16 cellular contexts compared by ENCODE assay signal in the genomic region with DNA sequence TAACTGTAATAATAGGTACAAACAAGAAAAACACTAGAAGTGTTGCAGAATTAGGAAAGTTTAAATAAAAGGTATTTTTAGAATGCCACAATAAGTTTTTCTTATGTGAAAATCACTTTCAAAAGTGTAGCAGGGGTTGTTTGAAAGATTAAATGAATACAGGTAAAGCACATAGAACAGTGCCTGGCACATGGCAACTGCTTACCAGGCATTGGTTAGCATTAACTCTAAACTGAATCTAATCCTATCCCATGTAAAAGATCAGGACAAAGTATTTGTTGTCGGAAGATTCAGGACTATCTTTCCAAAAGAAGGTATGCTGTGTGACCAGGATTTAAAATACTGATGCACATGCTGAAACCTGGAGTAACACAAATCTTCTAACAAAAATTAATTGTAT.
"Had no signal": no experiment of that assay in that cellular context is flagged by ENCODE, and none has a peak within 500 bp of the region (broad histone marks: within the 10 kb centered on the region; RNA-seq: fewer than 3 reads in every experiment).

No MANE protein-coding gene starts in this region.

- H3K27me3 ChIP-seq: ascending aorta, breast epithelium, gastroesophageal sphincter, right atrium auricular region, tibial nerve had no signal

- H3K27ac Mint-ChIP-seq: activated T-cell treated with anti-CD3 and anti-CD28 coated beads, Interleukin-2, amount 50 U/mL, for 72 hours; progenitor cell of endocrine pancreas; stimulated activated naive CD8-positive, alpha-beta T cell treated with anti-CD3 and anti-CD28 coated beads, Interleukin-15, Interleukin-2, amounts not matched to agents 100 ng/mL and 50 ng/mL, for 24 hours had no signal

- H3K4me3 Mint-ChIP-seq: activated T-cell treated with anti-CD3 and anti-CD28 coated beads, Interleukin-2, amount 50 U/mL, for 72 hours; stimulated activated naive CD8-positive, alpha-beta T cell treated with anti-CD3 and anti-CD28 coated beads, Interleukin-15, Interleukin-2, amounts not matched to agents 100 ng/mL and 50 ng/mL, for 24 hours had no signal

- ATAC-seq: activated T-cell treated with anti-CD3 and anti-CD28 coated beads, Interleukin-2, amount 50 U/mL, for 72 hours; esophagus mucosa; gastroesophageal sphincter; heart right ventricle had no signal

- H3K36me3 ChIP-seq: ascending aorta, breast epithelium, gastroesophageal sphincter, heart right ventricle, right atrium auricular region, tibial nerve had no signal

- H3K9me3 Mint-ChIP-seq: activated T-cell treated with anti-CD3 and anti-CD28 coated beads, Interleukin-2, amount 50 U/mL, for 72 hours; neural crest cell; stimulated activated naive CD8-positive, alpha-beta T cell treated with anti-CD3 and anti-CD28 coated beads, Interleukin-15, Interleukin-2, amounts not matched to agents 100 ng/mL and 50 ng/mL, for 24 hours had no signal

- H3K27ac ChIP-seq: ascending aorta, breast epithelium, heart right ventricle, right atrium auricular region, tibial nerve had no signal

- FAIRE-seq: urothelium cell line had no signal

- H3K27me3 Mint-ChIP-seq: stimulated activated naive CD8-positive, alpha-beta T cell treated with anti-CD3 and anti-CD28 coated beads, Interleukin-15, Interleukin-2, amounts not matched to agents 100 ng/mL and 50 ng/mL, for 24 hours had no signal

- H3K9me3 ChIP-seq: ascending aorta, breast epithelium, gastroesophageal sphincter, heart right ventricle, right atrium auricular region, tibial nerve had no signal

- DNase-seq: activated CD4-positive, alpha-beta T cell treated with anti-CD3 and anti-CD28 coated beads for 1 hour; activated effector memory CD4-positive, alpha-beta T cell treated with anti-CD3 and anti-CD28 coated beads, Interleukin-2, amount 50 U/mL, for 16 hours; activated naive CD4-positive, alpha-beta T cell treated with anti-CD3 and anti-CD28 coated beads, Interleukin-2, amount 50 U/mL, for 16 hours; activated T-cell treated with anti-CD3 and anti-CD28 coated beads, Interleukin-2, amount 50 U/mL, for 72 hours; effector CD4-positive, alpha-beta T cell; heart right ventricle had no signal

- H3K4me1 ChIP-seq: breast epithelium had no signal

- H3K4me3 ChIP-seq: ascending aorta, breast epithelium, gastroesophageal sphincter, heart right ventricle, right atrium auricular region, tibial nerve had no signal
